Comparison of ENCODE assay signal across 8 cellular contexts in genomic region chr2:169827272-169828140, GRCh38. TPM values are rescaled to one million over a fixed set of nuclear protein-coding genes. Genes with fewer than 3 reads are reported as not detected.
A peak's percentile ranks its signal among the peaks of the same experiment; 100 is the strongest.
DNase-seq lines count a peak whose midpoint lies in the region; ATAC-seq and TF ChIP-seq lines count a peak whose summit lies in the region.

TSS of gene UBR3 (plus strand) at chr2:169827454. CDS start at chr2:169827508, 54 bp downstream.

- H3K4me1 Mint-ChIP-seq in CD8-positive, alpha-beta T cell (ENCODE audit: low read depth), result peaks cover 62% of the 10 kb centered on the region

- no peaks in the 10 kb centered on the region for H3K9me3 ChIP-seq in CD8-positive, alpha-beta T cell (ENCODE audit: low read length)

- intact Hi-C loops in CD8-positive, alpha-beta T cell (cut with DNase I, micrococcal nuclease), result loop anchor here (1.0 to 10.0 kb wide), 9 partner anchors 28 to 1607 kb away; partner anchors contain the start of genes FASTKD1 (in 2 of the 2), GORASP2 (in 2 of the 2), CFAP210 (in 1 of the 2) and DCAF17 (in 1 of the 2)

- peak within 1 kb of the TSS; percentile 94 for H3K27ac Mint-ChIP-seq in CD8-positive, alpha-beta T cell

- peak; percentile 79 to 93 (median 87) for DNase-seq in CD8-positive, alpha-beta T cell
- peak; percentile 93 for DNase-seq in HK-2 (ENCODE audit: unreplicated experiment)
- peak; percentile 81 for DNase-seq in NK-92 treated with Interleukin-12 subunit alpha and Interleukin-12 subunit beta, amount 100 ng/mL, for 24 hours (lab: John Stamatoyannopoulos, UW)
- peak; percentile 82 for DNase-seq in effector CD8-positive, alpha-beta T cell (lab: John Stamatoyannopoulos, UW)
- peak; percentile 95 for DNase-seq in medulla oblongata (ENCODE audit: extremely low spot score)
- DNase-seq in stimulated activated CD4-positive, alpha-beta T cell treated with anti-CD3 and anti-CD28 coated beads, TNF-alpha, amount 100 ng/mL, for 48 hours (ENCODE audit: low read depth in 3 of 3), result peak; percentile 80 to 95 (median 81)

- no peaks in the 10 kb centered on the region for H3K27me3 ChIP-seq in CD8-positive, alpha-beta T cell (ENCODE audit: insufficient read depth, low read length)

- peak; percentile 75 for ATAC-seq in CD8-positive, alpha-beta T cell
- peak; percentile 78 for ATAC-seq in GM19455 (IDR thresholded peaks at IDR 0.05; ENCODE audit: unreplicated experiment)

- H3K36me3 ChIP-seq in CD8-positive, alpha-beta T cell (ENCODE audit: insufficient read depth, low read length), result no peaks in the 10 kb centered on the region

- peak within 1 kb of the TSS; percentile 77 for H3K4me3 ChIP-seq in CD8-positive, alpha-beta T cell (ENCODE audit: low read depth, low read length)

- POLR2A ChIA-PET in CD8-positive, alpha-beta T cell (lab: Charles Lee), result interaction anchor here (0.7 to 2.6 kb wide), 8 partner anchors 9 to 254 kb away, joined by 3 to 15 read pairs (median 4); partner anchors contain the start of gene SSB
- POLR2A ChIA-PET in activated CD8-positive, alpha-beta memory T cell treated with anti-CD3 and anti-CD28 coated beads for 36 hours (lab: Charles Lee), result interaction anchor here (0.5 to 2.3 kb wide), 6 partner anchors 18 to 242 kb away, joined by 3 to 7 read pairs (median 3); partner anchors contain the start of gene SSB

- peaks cover 29% of the 10 kb centered on the region for H3K4me1 ChIP-seq in CD8-positive, alpha-beta T cell (ENCODE audit: insufficient read depth, low read length)

- H3K36me3 Mint-ChIP-seq in CD8-positive, alpha-beta T cell, result peaks cover 32% of the 10 kb centered on the region

- no peaks in the 10 kb centered on the region for H3K27me3 Mint-ChIP-seq in CD8-positive, alpha-beta T cell (ENCODE audit: low read depth)

- CTCF ChIA-PET in CD8-positive, alpha-beta T cell (lab: Charles Lee), result interaction anchor here (0.5 to 1.0 kb wide), 2 partner anchors 45 to 134 kb away, joined by 3 read pairs; no protein-coding TSS in a partner anchor
- CTCF ChIA-PET in activated CD8-positive, alpha-beta memory T cell treated with anti-CD3 and anti-CD28 coated beads for 36 hours (lab: Charles Lee), result interaction anchor here (1.2 to 2.1 kb wide), 4 partner anchors 12 to 101 kb away, joined by 3 to 8 read pairs (median 5); partner anchors contain the start of gene SSB

- H3K27ac ChIP-seq in CD8-positive, alpha-beta T cell (ENCODE audit: low read depth, low read length), result peak within 1 kb of the TSS; percentile 63

- no peak for TF ChIP-seq CTCF in CD8-positive, alpha-beta T cell (IDR thresholded peaks at IDR 0.05)

- peak within 1 kb of the TSS; percentile 95 for H3K4me3 Mint-ChIP-seq in CD8-positive, alpha-beta T cell

- H3K9me3 Mint-ChIP-seq in CD8-positive, alpha-beta T cell, result no peaks in the 10 kb centered on the region

RNA-seq across cellular contexts. Expression of gene UBR3, which starts in this region (rescaled TPM):
- total RNA-seq in CD8-positive, alpha-beta T cell, result 10 to 100 TPM; 23.2 to 24.4 TPM
- total RNA-seq in activated CD8-positive, alpha-beta memory T cell treated with anti-CD3 and anti-CD28 coated beads for 36 hours, result 10 to 100 TPM; 19.5 to 23.8 TPM

Comparison
In these comparisons a context has a peak if more than half of its experiments do, and no peak if none do; other contexts are left out.
1. Peak in every context shown above with its lines: DNase-seq, ATAC-seq, H3K4me3 ChIP-seq and H3K27ac ChIP-seq.